Comparison of ENCODE assay signal across 8 cellular contexts in genomic region chr2:131492015-131492417, GRCh38. TPM values are rescaled to one million over a fixed set of nuclear protein-coding genes. Genes with fewer than 3 reads are reported as not detected.
A peak's percentile ranks its signal among the peaks of the same experiment; 100 is the strongest.
DNase-seq lines count a peak whose midpoint lies in the region; ATAC-seq and TF ChIP-seq lines count a peak whose summit lies in the region.
"Not testable (repeated sequence)": the region's sequence is repeated elsewhere in the genome, so short reads cannot be mapped to it uniquely, and the experiment has no call there.

Gene MZT2A (minus strand): TSS chr2:131492397. CDS start chr2:131492376, 21 bp downstream.

- peaks cover 25 to 51% (median 38%) of the 10 kb centered on the region in 7 donors for H3K4me1 Mint-ChIP-seq in naive thymus-derived CD4-positive, alpha-beta T cell

- not testable (repeated sequence) for H3K9me3 ChIP-seq in naive thymus-derived CD4-positive, alpha-beta T cell (ENCODE audit: control insufficient read depth in 2 of 3, low read length in 3 of 3)

- CTCF ChIA-PET in naive thymus-derived CD4-positive, alpha-beta T cell (lab: Charles Lee), result interaction anchor here (1.1 to 1.7 kb wide), 3 partner anchors 21 to 338 kb away, joined by 3 to 7 read pairs (median 3); no protein-coding TSS in a partner anchor

- intact Hi-C loops in Right ventricle myocardium superior (cut with DNase I), result loop anchor here (10.0 kb wide), 1 partner anchor 77 kb away; no protein-coding TSS in a partner anchor
- intact Hi-C loops in naive thymus-derived CD4-positive, alpha-beta T cell (cut with micrococcal nuclease), result loop anchor here (1.0 to 10.0 kb wide), 16 partner anchors 35 to 1149 kb away; partner anchors contain the start of genes CCDC74A (in 2 of the 2), FAM168B (in 1 of the 2), IMP4 (in 1 of the 2) and PLEKHB2 (in 1 of the 2)

- in situ Hi-C loops in brain microvascular endothelial cell (cut with HindIII; ENCODE audit: low pct_ligation_motif_present, low sequenced_read_pairs), result not testable (repeated sequence)

- not testable (repeated sequence) for H3K27me3 Mint-ChIP-seq in naive thymus-derived CD4-positive, alpha-beta T cell

- H3K27ac Mint-ChIP-seq in naive thymus-derived CD4-positive, alpha-beta T cell, result peak within 1 kb of the TSS; percentile 89 to 99 (median 99)

- POLR2A ChIA-PET in naive thymus-derived CD4-positive, alpha-beta T cell (lab: Charles Lee), result interaction anchor here (0.8 to 1.6 kb wide), 6 partner anchors 35 to 1310 kb away, joined by 3 to 5 read pairs (median 3); partner anchors contain the start of genes CCDC74A, IMP4 and SMPD4

- not testable (repeated sequence) for H3K27me3 ChIP-seq in brain microvascular endothelial cell (replicated peaks); naive thymus-derived CD4-positive, alpha-beta T cell (ENCODE audit: control insufficient read depth in 2 of 2, insufficient read depth in 2 of 2, low read length in 2 of 2)

- H3K9me3 Mint-ChIP-seq in naive thymus-derived CD4-positive, alpha-beta T cell, result not testable (repeated sequence)

- not testable (repeated sequence) for TF ChIP-seq CTCF in brain microvascular endothelial cell (IDR thresholded peaks at IDR 0.05; ENCODE audit: low read depth, low read length, missing control alignments); subcutaneous adipose tissue (IDR thresholded peaks at IDR 0.05; ENCODE audit: low read depth)

- DNase-seq in Daoy (ENCODE audit: low read depth); brain microvascular endothelial cell; Right ventricle myocardium superior; naive thymus-derived CD4-positive, alpha-beta T cell: not testable (repeated sequence)

- H3K36me3 Mint-ChIP-seq in naive thymus-derived CD4-positive, alpha-beta T cell, result not testable (repeated sequence)

- H3K4me3 ChIP-seq in brain microvascular endothelial cell (ENCODE audit: low read depth, low read length), result peak within 1 kb of the TSS; percentile 79
- peak within 1 kb of the TSS; percentile 68 for H3K4me3 ChIP-seq in naive thymus-derived CD4-positive, alpha-beta T cell (ENCODE audit: low read length)

- peak within 1 kb of the TSS; percentile 74 for H3K27ac ChIP-seq in brain microvascular endothelial cell
- peak within 1 kb of the TSS; percentile 96 for H3K27ac ChIP-seq in naive thymus-derived CD4-positive, alpha-beta T cell (ENCODE audit: low read depth, low read length)

- peak; percentile 12 for ATAC-seq in GM21528 (IDR thresholded peaks at IDR 0.05; ENCODE audit: low FRiP score, unreplicated experiment)
- ATAC-seq in HG03354 (IDR thresholded peaks at IDR 0.05; ENCODE audit: poor library complexity, severe bottlenecking, unreplicated experiment), result peak; percentile 29
- ATAC-seq in SK-N-SH treated with all-trans-retinoic acid at 6 μM for 48 hours; naive thymus-derived CD4-positive, alpha-beta T cell: not testable (repeated sequence)
- peak; percentile 0 for ATAC-seq in Right ventricle myocardium superior (ENCODE audit: poor library complexity)

- H3K36me3 ChIP-seq in brain microvascular endothelial cell (replicated peaks), result not testable (repeated sequence)
- H3K36me3 ChIP-seq in naive thymus-derived CD4-positive, alpha-beta T cell (ENCODE audit: control insufficient read depth in 2 of 3, insufficient read depth in 3 of 3, low read length in 3 of 3), result peaks cover 0 to 15% (median 0%) of the 10 kb centered on the region in 3 experiments

- peak within 1 kb of the TSS; percentile 89 to 98 (median 94) for H3K4me3 Mint-ChIP-seq in naive thymus-derived CD4-positive, alpha-beta T cell

- H3K4me1 ChIP-seq in naive thymus-derived CD4-positive, alpha-beta T cell (ENCODE audit: control insufficient read depth in 2 of 2, insufficient read depth in 2 of 2, low read length in 2 of 2), result peaks cover 13 to 14% of the 10 kb centered on the region in 2 donors

TF ChIP-seq in SK-N-SH treated with all-trans-retinoic acid at 6 μM for 48 hours, 23 proteins besides CTCF, POLR2A, EP300 and RAD21:
- TF ChIP-seq, protein P1, sequence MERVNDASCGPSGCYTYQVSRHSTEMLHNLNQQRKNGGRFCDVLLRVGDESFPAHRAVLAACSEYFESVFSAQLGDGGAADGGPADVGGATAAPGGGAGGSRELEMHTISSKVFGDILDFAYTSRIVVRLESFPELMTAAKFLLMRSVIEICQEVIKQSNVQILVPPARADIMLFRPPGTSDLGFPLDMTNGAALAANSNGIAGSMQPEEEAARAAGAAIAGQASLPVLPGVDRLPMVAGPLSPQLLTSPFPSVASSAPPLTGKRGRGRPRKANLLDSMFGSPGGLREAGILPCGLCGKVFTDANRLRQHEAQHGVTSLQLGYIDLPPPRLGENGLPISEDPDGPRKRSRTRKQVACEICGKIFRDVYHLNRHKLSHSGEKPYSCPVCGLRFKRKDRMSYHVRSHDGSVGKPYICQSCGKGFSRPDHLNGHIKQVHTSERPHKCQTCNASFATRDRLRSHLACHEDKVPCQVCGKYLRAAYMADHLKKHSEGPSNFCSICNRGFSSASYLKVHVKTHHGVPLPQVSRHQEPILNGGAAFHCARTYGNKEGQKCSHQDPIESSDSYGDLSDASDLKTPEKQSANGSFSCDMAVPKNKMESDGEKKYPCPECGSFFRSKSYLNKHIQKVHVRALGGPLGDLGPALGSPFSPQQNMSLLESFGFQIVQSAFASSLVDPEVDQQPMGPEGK (CRISPR knock-in tag; IDR thresholded peaks at IDR 0.05; ENCODE audit: borderline replicate concordance), result 0 out of 2 replicates have a peak, but pooled peaks have one; percentile 26

RNA-seq across cellular contexts. Expression of gene MZT2A, which starts in this region (rescaled TPM):
- total RNA-seq in Daoy (2014; rRNA removed; shearing (Covaris generic)), result 92.6 and 121 TPM in 2 replicates
- total RNA-seq in Right ventricle myocardium superior (337 TPM), subcutaneous adipose tissue (10 to 100 TPM; 21.4 to 53.3 (median 42.0) TPM)
- 100 to 1,000 TPM in 3 of 5 experiments, 10 to 100 TPM in 2; 44.9 to 134 (median 101) TPM for total RNA-seq in naive thymus-derived CD4-positive, alpha-beta T cell
- polyA plus RNA-seq in naive thymus-derived CD4-positive, alpha-beta T cell, result 100 to 1,000 TPM; 117 to 144 TPM
